1 cellular context compared by ENCODE assay signal in the genomic region with DNA sequence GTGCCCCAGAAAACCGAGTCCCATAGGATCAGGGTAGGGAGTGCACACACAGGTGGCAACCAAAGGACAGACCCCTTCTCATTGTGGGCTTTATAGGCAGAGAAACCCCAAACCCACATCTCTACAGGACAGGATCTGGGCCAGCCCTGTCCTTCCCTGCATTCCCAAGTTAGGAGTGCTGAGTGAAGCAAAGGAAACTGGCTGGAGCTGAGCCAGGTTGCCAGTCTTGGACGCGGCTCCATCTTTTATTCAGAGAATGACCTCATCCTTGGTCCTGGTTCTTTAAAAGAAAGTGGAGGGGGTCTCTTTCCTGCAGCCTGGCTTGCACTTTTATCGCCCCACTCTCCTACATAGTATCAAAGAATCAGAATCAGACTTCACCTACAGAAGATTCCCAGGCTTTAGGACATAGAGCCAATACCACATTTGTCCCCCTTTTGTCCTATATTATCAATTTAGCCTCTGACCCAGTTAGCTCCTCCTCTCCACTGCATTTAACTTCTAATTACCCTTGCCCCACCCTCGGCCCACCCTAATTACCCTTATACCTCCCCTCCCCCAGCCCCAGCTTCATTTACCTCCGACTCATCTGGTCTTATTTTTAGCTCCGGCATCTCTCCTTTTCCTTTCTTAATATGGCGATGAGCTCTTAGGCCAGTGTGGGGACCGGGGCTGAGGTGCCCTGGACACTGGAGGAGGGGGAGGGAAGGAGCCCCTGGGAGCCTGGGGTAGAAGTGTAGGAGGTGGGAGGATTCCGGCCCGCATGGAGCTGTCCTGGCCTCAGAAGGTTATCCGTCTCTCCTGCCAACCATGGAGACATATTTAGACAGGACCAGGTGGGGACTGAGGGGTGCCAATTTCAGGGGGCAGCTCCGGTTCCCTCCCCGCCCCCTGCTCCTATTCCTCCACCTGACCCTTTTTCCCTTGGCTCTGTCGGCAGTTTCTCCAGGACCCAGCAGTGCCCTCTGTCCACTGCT.
A peak's percentile ranks its signal among the peaks of the same experiment; 100 is the strongest.
TF ChIP-seq lines count a peak whose summit lies in the region.

A gene (plus strand): TSS at position 927 of the 977 bp plus-strand sequence. CDS start 177 bp downstream, outside the sequence.

TF ChIP-seq in HEK293, 187 proteins besides CTCF, POLR2A, EP300 and RAD21 (continued from another document):
- TF ChIP-seq, protein P1, sequence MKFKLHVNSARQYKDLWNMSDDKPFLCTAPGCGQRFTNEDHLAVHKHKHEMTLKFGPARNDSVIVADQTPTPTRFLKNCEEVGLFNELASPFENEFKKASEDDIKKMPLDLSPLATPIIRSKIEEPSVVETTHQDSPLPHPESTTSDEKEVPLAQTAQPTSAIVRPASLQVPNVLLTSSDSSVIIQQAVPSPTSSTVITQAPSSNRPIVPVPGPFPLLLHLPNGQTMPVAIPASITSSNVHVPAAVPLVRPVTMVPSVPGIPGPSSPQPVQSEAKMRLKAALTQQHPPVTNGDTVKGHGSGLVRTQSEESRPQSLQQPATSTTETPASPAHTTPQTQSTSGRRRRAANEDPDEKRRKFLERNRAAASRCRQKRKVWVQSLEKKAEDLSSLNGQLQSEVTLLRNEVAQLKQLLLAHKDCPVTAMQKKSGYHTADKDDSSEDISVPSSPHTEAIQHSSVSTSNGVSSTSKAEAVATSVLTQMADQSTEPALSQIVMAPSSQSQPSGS (tag by site-specific recombination; IDR thresholded peaks at IDR 0.05; ENCODE audit: low read depth) = peak; percentile 64; the same call in 1 of the 2 replicates
- TF ChIP-seq SP3 (tag by site-specific recombination; IDR thresholded peaks at IDR 0.05) (0 out of 2 replicates have a peak, but pooled peaks have one; percentile 10), SP7 (tag by site-specific recombination; IDR thresholded peaks at IDR 0.05) (peak; percentile 55; the same call in 1 of the 2 replicates)
- TF ChIP-seq, protein P2, sequence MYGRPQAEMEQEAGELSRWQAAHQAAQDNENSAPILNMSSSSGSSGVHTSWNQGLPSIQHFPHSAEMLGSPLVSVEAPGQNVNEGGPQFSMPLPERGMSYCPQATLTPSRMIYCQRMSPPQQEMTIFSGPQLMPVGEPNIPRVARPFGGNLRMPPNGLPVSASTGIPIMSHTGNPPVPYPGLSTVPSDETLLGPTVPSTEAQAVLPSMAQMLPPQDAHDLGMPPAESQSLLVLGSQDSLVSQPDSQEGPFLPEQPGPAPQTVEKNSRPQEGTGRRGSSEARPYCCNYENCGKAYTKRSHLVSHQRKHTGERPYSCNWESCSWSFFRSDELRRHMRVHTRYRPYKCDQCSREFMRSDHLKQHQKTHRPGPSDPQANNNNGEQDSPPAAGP (tag by site-specific recombination; IDR thresholded peaks at IDR 0.05) = peak; percentile 93
- TF ChIP-seq, protein P3, sequence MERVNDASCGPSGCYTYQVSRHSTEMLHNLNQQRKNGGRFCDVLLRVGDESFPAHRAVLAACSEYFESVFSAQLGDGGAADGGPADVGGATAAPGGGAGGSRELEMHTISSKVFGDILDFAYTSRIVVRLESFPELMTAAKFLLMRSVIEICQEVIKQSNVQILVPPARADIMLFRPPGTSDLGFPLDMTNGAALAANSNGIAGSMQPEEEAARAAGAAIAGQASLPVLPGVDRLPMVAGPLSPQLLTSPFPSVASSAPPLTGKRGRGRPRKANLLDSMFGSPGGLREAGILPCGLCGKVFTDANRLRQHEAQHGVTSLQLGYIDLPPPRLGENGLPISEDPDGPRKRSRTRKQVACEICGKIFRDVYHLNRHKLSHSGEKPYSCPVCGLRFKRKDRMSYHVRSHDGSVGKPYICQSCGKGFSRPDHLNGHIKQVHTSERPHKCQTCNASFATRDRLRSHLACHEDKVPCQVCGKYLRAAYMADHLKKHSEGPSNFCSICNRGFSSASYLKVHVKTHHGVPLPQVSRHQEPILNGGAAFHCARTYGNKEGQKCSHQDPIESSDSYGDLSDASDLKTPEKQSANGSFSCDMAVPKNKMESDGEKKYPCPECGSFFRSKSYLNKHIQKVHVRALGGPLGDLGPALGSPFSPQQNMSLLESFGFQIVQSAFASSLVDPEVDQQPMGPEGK (tag by site-specific recombination; IDR thresholded peaks at IDR 0.05) = peak; percentile 32; the same call in 1 of the 2 replicates
- TF ChIP-seq, protein P4, sequence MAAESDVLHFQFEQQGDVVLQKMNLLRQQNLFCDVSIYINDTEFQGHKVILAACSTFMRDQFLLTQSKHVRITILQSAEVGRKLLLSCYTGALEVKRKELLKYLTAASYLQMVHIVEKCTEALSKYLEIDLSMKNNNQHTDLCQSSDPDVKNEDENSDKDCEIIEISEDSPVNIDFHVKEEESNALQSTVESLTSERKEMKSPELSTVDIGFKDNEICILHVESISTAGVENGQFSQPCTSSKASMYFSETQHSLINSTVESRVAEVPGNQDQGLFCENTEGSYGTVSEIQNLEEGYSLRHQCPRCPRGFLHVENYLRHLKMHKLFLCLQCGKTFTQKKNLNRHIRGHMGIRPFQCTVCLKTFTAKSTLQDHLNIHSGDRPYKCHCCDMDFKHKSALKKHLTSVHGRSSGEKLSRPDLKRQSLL (tag by site-specific recombination; IDR thresholded peaks at IDR 0.05) = peak; percentile 10; the same call in 1 of the 2 replicates
